8 cellular contexts compared by ENCODE assay signal in genomic region chr22:40183029-40183581, GRCh38. TPM values are rescaled to one million over a fixed set of nuclear protein-coding genes. Genes with fewer than 3 reads are reported as not detected.
A peak's percentile ranks its signal among the peaks of the same experiment; 100 is the strongest.
DNase-seq lines count a peak whose midpoint lies in the region; ATAC-seq, FAIRE-seq and TF ChIP-seq lines count a peak whose summit lies in the region.

No MANE protein-coding gene starts in this region.

- H3K27me3 Mint-ChIP-seq in T-helper 1 cell treated with Interleukin-12 subunit alpha and Interleukin-12 subunit beta and Interleukin-4 antibody, amounts not matched to agents 30 μg/mL and 1 μg/mL, for 36 hours (ENCODE audit: low read depth): no peaks in the 10 kb centered on the region
- no peaks in the 10 kb centered on the region for H3K27me3 Mint-ChIP-seq in osteocyte (ENCODE audit: unreplicated experiment)

- DNase-seq in H54 (ENCODE audit: insufficient read length, low spot score) (peak; percentile 18), fibroblast of peridontal ligament (ENCODE audit: extremely low read depth) (peak; percentile 86), osteocyte (ENCODE audit: extremely low spot score, unreplicated experiment) (peak; percentile 75), NCI-H82 treated with DMSO at 0.1 percent for 48 hours (lab: John Stamatoyannopoulos, UW; ENCODE audit: unreplicated experiment) (no peak), NCI-H774 (lab: John Stamatoyannopoulos, UW) (no peak), activated gamma-delta T cell (lab: John Stamatoyannopoulos, UW) (no peak)

- H3K4me1 Mint-ChIP-seq in T-helper 1 cell treated with Interleukin-12 subunit alpha and Interleukin-12 subunit beta and Interleukin-4 antibody, amounts not matched to agents 30 μg/mL and 1 μg/mL, for 36 hours (ENCODE audit: low read depth): peaks cover 45% of the 10 kb centered on the region
- peaks cover 52% of the 10 kb centered on the region for H3K4me1 Mint-ChIP-seq in osteocyte (ENCODE audit: unreplicated experiment)

- FAIRE-seq in H54 (lab: Jason Lieb, UNC): peak; percentile 68

- no peak for TF ChIP-seq CTCF in osteocyte (IDR thresholded peaks at IDR 0.05)

- H3K36me3 Mint-ChIP-seq in T-helper 1 cell treated with Interleukin-12 subunit alpha and Interleukin-12 subunit beta and Interleukin-4 antibody, amounts not matched to agents 30 μg/mL and 1 μg/mL, for 36 hours (ENCODE audit: low read depth): peaks cover 12% of the 10 kb centered on the region
- no peaks in the 10 kb centered on the region for H3K36me3 Mint-ChIP-seq in osteocyte (ENCODE audit: unreplicated experiment)

- no peak for ATAC-seq in HG02885 (IDR thresholded peaks at IDR 0.05; ENCODE audit: poor library complexity, unreplicated experiment)

- H3K4me3 Mint-ChIP-seq in T-helper 1 cell treated with Interleukin-12 subunit alpha and Interleukin-12 subunit beta and Interleukin-4 antibody, amounts not matched to agents 30 μg/mL and 1 μg/mL, for 36 hours: peak overlapping the region; percentile 53
- H3K4me3 Mint-ChIP-seq in osteocyte (ENCODE audit: unreplicated experiment): peak overlapping the region; percentile 49

- H3K9me3 Mint-ChIP-seq in T-helper 1 cell treated with Interleukin-12 subunit alpha and Interleukin-12 subunit beta and Interleukin-4 antibody, amounts not matched to agents 30 μg/mL and 1 μg/mL, for 36 hours: no peaks in the 10 kb centered on the region
- no peaks in the 10 kb centered on the region for H3K9me3 Mint-ChIP-seq in osteocyte (ENCODE audit: unreplicated experiment)

- peak overlapping the region; percentile 59 for H3K27ac Mint-ChIP-seq in T-helper 1 cell treated with Interleukin-12 subunit alpha and Interleukin-12 subunit beta and Interleukin-4 antibody, amounts not matched to agents 30 μg/mL and 1 μg/mL, for 36 hours
- H3K27ac Mint-ChIP-seq in osteocyte (ENCODE audit: unreplicated experiment): peak overlapping the region; percentile 85

- no peak for TF ChIP-seq POLR2A in H54 (IDR thresholded peaks at IDR 0.05; ENCODE audit: low read depth, low read length)

RNA-seq across cellular contexts. Expression of gene TNRC6B, which starts 5.4 kb away (rescaled TPM):
- 47.4 and 50.3 TPM in 2 replicates for total RNA-seq in osteocyte

Comparison
In these comparisons a context has a peak if more than half of its experiments do, and no peak if none do; other contexts are left out.
1. DNase-seq: peak in H54 (single experiment), fibroblast of peridontal ligament (single experiment) and osteocyte (single experiment); none in NCI-H82 treated with DMSO at 0.1 percent for 48 hours (single experiment), NCI-H774 (single experiment) and activated gamma-delta T cell (single experiment).